Comparison of ENCODE assay signal across 1 cellular context in the genomic region with DNA sequence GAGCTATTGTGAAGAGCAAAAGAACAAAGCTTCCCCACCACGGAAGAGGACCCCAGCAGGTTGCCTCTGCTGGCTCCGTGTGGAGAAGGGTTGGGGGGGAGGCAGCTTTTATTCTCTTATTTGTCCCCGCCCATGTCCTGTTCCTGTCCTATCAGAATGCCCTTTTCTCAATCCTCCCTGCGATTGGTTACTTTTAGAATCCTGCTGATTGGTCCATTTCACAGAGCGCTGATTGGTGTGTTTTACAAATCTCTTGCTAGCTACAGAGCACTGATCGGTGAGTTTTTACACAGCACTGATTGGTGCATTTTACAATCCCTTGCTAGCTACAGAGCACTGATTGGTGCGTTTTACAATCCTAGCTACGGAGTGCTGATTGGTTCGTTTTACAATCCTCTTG.
TF ChIP-seq lines count a peak whose summit lies in the region.

No MANE protein-coding gene starts in this region.

TF ChIP-seq in H1, 55 proteins besides CTCF, POLR2A, EP300 and RAD21:
- TF ChIP-seq ASH2L (IDR thresholded peaks at IDR 0.05; ENCODE audit: low read length) (no peak), BACH1 (IDR thresholded peaks at IDR 0.05; ENCODE audit: low read length) (no peak), MAFK (IDR thresholded peaks at IDR 0.05; ENCODE audit: low read depth, low read length) (no peak), POLR2AphosphoS5 (IDR thresholded peaks at IDR 0.05; ENCODE audit: low read depth, low read length) (no peak), NRF1 (IDR thresholded peaks at IDR 0.05; ENCODE audit: low read depth, low read length) (no peak), SUZ12 (IDR thresholded peaks at IDR 0.05; ENCODE audit: low read length) (no peak), JUND (IDR thresholded peaks at IDR 0.05; ENCODE audit: low read length) (no peak), JUN (IDR thresholded peaks at IDR 0.05; ENCODE audit: low read depth, low read length) (no peak)
